18 cellular contexts compared by ENCODE assay signal in the genomic region with DNA sequence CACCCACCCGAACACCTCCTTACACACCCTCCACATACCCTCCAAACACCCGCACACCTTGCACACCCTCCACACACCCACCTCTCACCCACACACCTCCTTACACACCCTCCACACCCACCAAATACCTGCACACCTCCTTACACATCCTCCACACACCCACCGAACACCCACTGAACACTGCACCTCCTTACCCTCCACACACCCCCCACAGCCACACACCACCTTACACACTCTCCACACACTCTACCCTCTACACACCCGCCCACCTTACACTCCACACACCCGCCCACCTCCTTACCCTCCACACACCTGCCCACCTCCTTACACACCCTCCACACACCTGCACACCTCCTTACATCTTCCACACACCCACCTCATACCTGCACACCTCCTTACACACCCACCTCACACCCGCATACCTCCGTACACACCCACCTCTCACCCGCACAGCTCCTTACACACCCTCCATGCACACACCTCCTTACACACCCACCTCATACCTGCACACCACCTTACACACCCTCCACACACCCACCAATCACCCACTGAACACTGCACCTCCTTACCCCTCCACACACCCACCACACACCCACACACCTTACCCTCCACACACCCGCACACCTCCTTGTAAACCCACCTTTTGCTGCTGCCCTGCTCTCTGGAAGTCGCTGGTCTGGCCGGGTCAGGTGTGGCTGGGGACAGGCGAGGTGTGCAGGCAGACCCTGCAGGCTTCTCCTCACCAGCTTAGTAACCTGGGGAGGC.
"Had no signal": no experiment of that assay in that cellular context is flagged by ENCODE, and none has a peak within 500 bp of the region (broad histone marks: within the 10 kb centered on the region; RNA-seq: fewer than 3 reads in every experiment).

No MANE protein-coding gene starts in this region.

- H3K4me1 Mint-ChIP-seq: activated naive CD8-positive, alpha-beta T cell treated with anti-CD3 and anti-CD28 coated beads, Interleukin-2, amount 50 U/mL, for 24 hours; immature natural killer cell had no signal

- H3K27me3 Mint-ChIP-seq: activated naive CD8-positive, alpha-beta T cell treated with anti-CD3 and anti-CD28 coated beads, Interleukin-2, amount 50 U/mL, for 24 hours; naive B cell had no signal

- H3K27me3 ChIP-seq: neural progenitor cell, pancreas had no signal

- H3K9me3 ChIP-seq: pancreas had no signal

- H3K27ac Mint-ChIP-seq: activated naive CD8-positive, alpha-beta T cell treated with anti-CD3 and anti-CD28 coated beads, Interleukin-2, amount 50 U/mL, for 24 hours; immature natural killer cell; neural progenitor cell had no signal

- H3K27ac ChIP-seq: neural progenitor cell, pancreas had no signal

- H3K9me3 Mint-ChIP-seq: activated naive CD8-positive, alpha-beta T cell treated with anti-CD3 and anti-CD28 coated beads, Interleukin-2, amount 50 U/mL, for 24 hours; immature natural killer cell; naive B cell; neural progenitor cell had no signal

- DNase-seq: activated CD4-positive, alpha-beta T cell treated with anti-CD3 and anti-CD28 coated beads, Interleukin-2, amount 50 U/mL, for 4 hours; activated CD4-positive, CD25-positive, alpha-beta regulatory T cell treated with anti-CD3 and anti-CD28 coated beads, Interleukin-2, amount 50 U/mL, for 72 hours; activated gamma-delta T cell; activated naive CD8-positive, alpha-beta T cell treated with anti-CD3 and anti-CD28 coated beads, Interleukin-2, amount 50 U/mL, for 24 hours; activated T-cell treated with anti-CD3 and anti-CD28 coated beads, Interleukin-2, amount 50 U/mL, for 1 hour; effector CD4-positive, alpha-beta T cell; foreskin fibroblast; immature natural killer cell; naive B cell; SHP77 treated with DMSO at 0.1 percent for 48 hours; stimulated activated CD4-positive, alpha-beta T cell treated with anti-CD3 and anti-CD28 coated beads, Interleukin-4, amount 100 ng/mL, for 1 hour; stimulated activated naive CD4-positive, alpha-beta T cell; T-helper 1 cell; T1000 had no signal

- H3K36me3 ChIP-seq: neural progenitor cell had no signal

- H3K4me3 ChIP-seq: lung, neural progenitor cell, pancreas had no signal

- H3K36me3 Mint-ChIP-seq: immature natural killer cell, naive B cell, neural progenitor cell had no signal

- ATAC-seq: activated naive CD8-positive, alpha-beta T cell treated with anti-CD3 and anti-CD28 coated beads, Interleukin-2, amount 50 U/mL, for 24 hours; pancreas; SK-N-SH treated with all-trans-retinoic acid at 6 μM for 48 hours had no signal

- H3K4me3 Mint-ChIP-seq: activated naive CD8-positive, alpha-beta T cell treated with anti-CD3 and anti-CD28 coated beads, Interleukin-2, amount 50 U/mL, for 24 hours; immature natural killer cell; naive B cell; neural progenitor cell had no signal

- H3K9ac ChIP-seq: neural progenitor cell had no signal
